Comparison of ENCODE assay signal across 18 cellular contexts in genomic region chr6:1901556-1901955, GRCh38.
DNase-seq lines count a peak whose midpoint lies in the region; ATAC-seq, FAIRE-seq and TF ChIP-seq lines count a peak whose summit lies in the region.
"Had no signal": no experiment of that assay in that cellular context is flagged by ENCODE, and none has a peak within 500 bp of the region (broad histone marks: within the 10 kb centered on the region; RNA-seq: fewer than 3 reads in every experiment).

No MANE protein-coding gene starts in this region.

- H3K27me3 Mint-ChIP-seq in T-helper 2 cell treated with Interferon-gamma antibody and Interleukin-4, amounts not matched to agents 5 μg/mL and 100 μg/mL, for 36 hours (ENCODE audit: low read depth): no peaks in the 10 kb centered on the region
- H3K27me3 Mint-ChIP-seq: B cell had no signal

- FAIRE-seq in H54 (lab: Jason Lieb, UNC): no peak
- FAIRE-seq: GM18507, pancreas had no signal

- ATAC-seq in HG02610 (IDR thresholded peaks at IDR 0.05; ENCODE audit: unreplicated experiment) (peak; percentile 69), HG03442 (IDR thresholded peaks at IDR 0.05; ENCODE audit: unreplicated experiment) (no peak)

- no peak overlapping the region for H3K4me3 ChIP-seq in brain microvascular endothelial cell (ENCODE audit: low read depth, low read length)
- no peak overlapping the region for H3K4me3 ChIP-seq in kidney epithelial cell (ENCODE audit: low read depth, low read length)
- H3K4me3 ChIP-seq: HAP-1, pancreas had no signal

- H3K4me1 Mint-ChIP-seq in T-helper 2 cell treated with Interferon-gamma antibody and Interleukin-4, amounts not matched to agents 5 μg/mL and 100 μg/mL, for 36 hours (ENCODE audit: low read depth): no peaks in the 10 kb centered on the region
- H3K4me1 Mint-ChIP-seq: B cell had no signal

- no peaks in the 10 kb centered on the region for H3K36me3 Mint-ChIP-seq in T-helper 2 cell treated with Interferon-gamma antibody and Interleukin-4, amounts not matched to agents 5 μg/mL and 100 μg/mL, for 36 hours (ENCODE audit: low read depth)

- H3K36me3 ChIP-seq in brain microvascular endothelial cell (replicated peaks) (no peaks in the 10 kb centered on the region), kidney epithelial cell (ENCODE audit: control insufficient read depth, insufficient read depth, low read length) (no peaks in the 10 kb centered on the region)
- H3K36me3 ChIP-seq: HAP-1, pancreas had no signal

- TF ChIP-seq POLR2A in H54 (IDR thresholded peaks at IDR 0.05; ENCODE audit: low read depth, low read length): no peak

- H3K27me3 ChIP-seq in brain microvascular endothelial cell (replicated peaks): no peaks in the 10 kb centered on the region
- H3K27me3 ChIP-seq in kidney epithelial cell (ENCODE audit: control insufficient read depth, insufficient read depth, low read length): no peaks in the 10 kb centered on the region
- H3K27me3 ChIP-seq: pancreas had no signal

- no peaks in the 10 kb centered on the region for H3K9me3 Mint-ChIP-seq in T-helper 2 cell treated with Interferon-gamma antibody and Interleukin-4, amounts not matched to agents 5 μg/mL and 100 μg/mL, for 36 hours

- no peak overlapping the region for H3K4me3 Mint-ChIP-seq in T-helper 2 cell treated with Interferon-gamma antibody and Interleukin-4, amounts not matched to agents 5 μg/mL and 100 μg/mL, for 36 hours
- H3K4me3 Mint-ChIP-seq: B cell had no signal

- no peak overlapping the region for H3K27ac Mint-ChIP-seq in T-helper 2 cell treated with Interferon-gamma antibody and Interleukin-4, amounts not matched to agents 5 μg/mL and 100 μg/mL, for 36 hours
- H3K27ac Mint-ChIP-seq: B cell had no signal

- TF ChIP-seq CTCF in brain microvascular endothelial cell (IDR thresholded peaks at IDR 0.05; ENCODE audit: low read depth, low read length, missing control alignments): no peak
- no peak for TF ChIP-seq CTCF in kidney epithelial cell (IDR thresholded peaks at IDR 0.05; ENCODE audit: insufficient read depth, low read length, poor library complexity, severe bottlenecking)

- DNase-seq in A172 (ENCODE audit: low spot score): peak; percentile 21
- peak; percentile 78 for DNase-seq in brain microvascular endothelial cell
- DNase-seq in kidney epithelial cell (ENCODE audit: low read depth): peak; percentile 57
- no peak for DNase-seq in H54 (ENCODE audit: insufficient read length, low spot score)
- DNase-seq in NCI-H2029 (lab: John Stamatoyannopoulos, UW): no peak
- no peak for DNase-seq in T-helper 2 cell treated with Interferon-gamma antibody and Interleukin-4, amounts not matched to agents 5 μg/mL and 100 μg/mL, for 36 hours (ENCODE audit: low spot score)
- DNase-seq: anterior cingulate cortex; effector memory CD4-positive, alpha-beta T cell; mesendoderm; NCI-H1436 treated with DMSO at 0.1 percent for 48 hours; NCI-H526; pancreas; SHP77 treated with DMSO at 0.1 percent for 48 hours had no signal

- in situ Hi-C loops in brain microvascular endothelial cell (cut with HindIII; ENCODE audit: low pct_ligation_motif_present, low sequenced_read_pairs): no loop called here

- H3K27ac ChIP-seq in brain microvascular endothelial cell: no peak overlapping the region
- H3K27ac ChIP-seq: pancreas had no signal

Comparison
In these comparisons a context has a peak if more than half of its experiments do, and no peak if none do; other contexts are left out.
1. DNase-seq: peak in A172 (single experiment), brain microvascular endothelial cell (single experiment) and kidney epithelial cell (single experiment); none in H54 (single experiment), NCI-H2029 (single experiment) and T-helper 2 cell treated with Interferon-gamma antibody and Interleukin-4, amounts not matched to agents 5 μg/mL and 100 μg/mL, for 36 hours (single experiment).